33 cellular contexts compared by ENCODE assay signal in genomic region chr16:89130448-89130847, GRCh38. TPM values are rescaled to one million over a fixed set of nuclear protein-coding genes. Genes with fewer than 3 reads are reported as not detected.
"Had no signal": no experiment of that assay in that cellular context is flagged by ENCODE, and none has a peak within 500 bp of the region (broad histone marks: within the 10 kb centered on the region; RNA-seq: fewer than 3 reads in every experiment).

No MANE protein-coding gene starts in this region.

- H3K27me3 ChIP-seq: ascending aorta, cardiac muscle cell had no signal

- DNase-seq: activated CD4-positive, alpha-beta memory T cell treated with anti-CD3 and anti-CD28 coated beads, Interleukin-2, amount 10 ng/mL, durations not matched to agents 7 days and 5 days; activated CD4-positive, alpha-beta T cell treated with anti-CD3 and anti-CD28 coated beads for 1 hour; activated CD4-positive, alpha-beta T cell treated with anti-CD3 and anti-CD28 coated beads for 36 hours; activated CD4-positive, alpha-beta T cell treated with anti-CD3 and anti-CD28 coated beads for 48 hours; activated CD4-positive, alpha-beta T cell treated with anti-CD3 and anti-CD28 coated beads, Interleukin-2, amount 10 ng/mL, durations not matched to agents 7 days and 5 days; activated CD4-positive, alpha-beta T cell treated with anti-CD3 and anti-CD28 coated beads, Interleukin-2, amount 50 U/mL, for 48 hours; activated CD4-positive, CD25-positive, alpha-beta regulatory T cell; activated CD8-positive, alpha-beta memory T cell treated with anti-CD3 and anti-CD28 coated beads for 24 hours; activated CD8-positive, alpha-beta memory T cell treated with anti-CD3 and anti-CD28 coated beads, Interleukin-2, amount 10 ng/mL, durations not matched to agents 7 days and 5 days; activated CD8-positive, alpha-beta memory T cell treated with anti-CD3 and anti-CD28 coated beads, Interleukin-2, amount 50 U/mL, for 48 hours; activated CD8-positive, alpha-beta T cell treated with anti-CD3 and anti-CD28 coated beads, Interleukin-2, amount 10 ng/mL, durations not matched to agents 7 days and 5 days; activated effector memory CD4-positive, alpha-beta T cell treated with Interleukin-2 at 50 U/mL for 16 hours; activated gamma-delta T cell; activated naive CD4-positive, alpha-beta T cell treated with anti-CD3 and anti-CD28 coated beads, Interleukin-2, amount 10 ng/mL, durations not matched to agents 7 days and 5 days; activated naive CD4-positive, alpha-beta T cell treated with Interleukin-2 at 50 U/mL for 16 hours; activated naive CD8-positive, alpha-beta T cell treated with anti-CD3 and anti-CD28 coated beads, Interleukin-2, amount 10 ng/mL, durations not matched to agents 7 days and 5 days; activated naive CD8-positive, alpha-beta T cell treated with anti-CD3 and anti-CD28 coated beads, Interleukin-2, amount 50 U/mL, for 24 hours; activated T-cell treated with anti-CD3 and anti-CD28 coated beads, Interleukin-2, amount 50 U/mL, for 24 hours; activated T-cell treated with anti-CD3 and anti-CD28 coated beads, Interleukin-2, amount 50 U/mL, for 48 hours; amygdala; anterior cingulate cortex; caudate nucleus; cerebellar nuclear complex; T-helper 1 cell; T-helper 2 cell; T-helper 9 cell had no signal

- ATAC-seq: activated CD4-positive, alpha-beta T cell treated with anti-CD3 and anti-CD28 coated beads for 36 hours; activated CD4-positive, CD25-positive, alpha-beta regulatory T cell treated with anti-CD3 and anti-CD28 coated beads, Interleukin-2, amount 50 U/mL, for 24 hours; activated CD8-positive, alpha-beta memory T cell treated with anti-CD3 and anti-CD28 coated beads, Interleukin-2, amount 10 ng/mL, durations not matched to agents 7 days and 5 days; activated CD8-positive, alpha-beta T cell treated with anti-CD3 and anti-CD28 coated beads, Interleukin-2, amount 10 ng/mL, durations not matched to agents 7 days and 5 days; activated naive CD8-positive, alpha-beta T cell treated with anti-CD3 and anti-CD28 coated beads, Interleukin-2, amount 50 U/mL, for 24 hours had no signal

- FAIRE-seq: bronchial epithelial cell, TTC549 had no signal

- H3K4me3 ChIP-seq: ascending aorta, cardiac muscle cell had no signal

- H3K9me3 ChIP-seq: ascending aorta had no signal

- H3K27ac ChIP-seq: ascending aorta, cardiac muscle cell, VCaP had no signal

- H3K4me1 ChIP-seq: ascending aorta had no signal

RNA-seq across cellular contexts. Expression of gene CDH15, which starts 41.1 kb away (rescaled TPM):
- total RNA-seq: activated CD4-positive, alpha-beta memory T cell treated with anti-CD3 and anti-CD28 coated beads, Interleukin-2, amount 10 ng/mL, durations not matched to agents 7 days and 5 days; activated CD4-positive, alpha-beta T cell treated with anti-CD3 and anti-CD28 coated beads for 36 hours; activated CD4-positive, alpha-beta T cell treated with anti-CD3 and anti-CD28 coated beads, Interleukin-2, amount 10 ng/mL, durations not matched to agents 7 days and 5 days; activated CD8-positive, alpha-beta memory T cell treated with anti-CD3 and anti-CD28 coated beads, Interleukin-2, amount 10 ng/mL, durations not matched to agents 7 days and 5 days; activated CD8-positive, alpha-beta T cell treated with anti-CD3 and anti-CD28 coated beads, Interleukin-2, amount 10 ng/mL, durations not matched to agents 7 days and 5 days; activated naive CD8-positive, alpha-beta T cell treated with anti-CD3 and anti-CD28 coated beads, Interleukin-2, amount 10 ng/mL, durations not matched to agents 7 days and 5 days; activated T-helper 2 cell treated with anti-CD3 and anti-CD28 coated beads, Interferon-gamma antibody, Interleukin-2, Interleukin-4, amounts not matched to agents 10 μg/mL and 5 μg/mL and 100 μg/mL, durations not matched to agents 14 hours and 24 hours and 36 hours; ascending aorta had no signal
